ENCODE assay signal across 32 cellular contexts in the genomic region with DNA sequence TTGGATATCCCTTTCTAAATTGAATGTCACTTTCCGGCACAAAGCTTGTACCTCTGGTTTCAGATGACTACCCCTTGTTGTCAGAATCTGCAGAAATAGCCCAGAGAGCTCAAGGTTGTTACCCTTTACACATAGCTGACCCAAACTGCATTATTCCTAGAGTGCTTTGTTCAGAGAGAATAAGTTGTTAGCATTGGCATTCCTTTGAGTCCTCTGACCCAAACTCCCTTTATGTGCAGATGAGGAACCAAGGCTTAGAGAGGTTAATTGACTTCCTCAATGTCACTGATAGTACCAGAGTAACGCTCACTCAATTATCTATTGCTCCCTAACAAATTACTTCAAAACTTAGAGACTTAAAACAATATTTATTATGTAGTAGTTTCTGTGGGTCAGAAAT.
"Had no signal": no experiment of that assay in that cellular context is flagged by ENCODE, and none has a peak within 500 bp of the region (broad histone marks: within the 10 kb centered on the region; RNA-seq: fewer than 3 reads in every experiment).

No MANE protein-coding gene starts in this region.

- H3K4me1 Mint-ChIP-seq: activated CD4-positive, alpha-beta T cell treated with anti-CD3 and anti-CD28 coated beads for 36 hours; activated CD4-positive, alpha-beta T cell treated with anti-CD3 and anti-CD28 coated beads, Interleukin-2, amount 10 ng/mL, durations not matched to agents 24 days and 14 days; activated CD8-positive, alpha-beta memory T cell treated with anti-CD3 and anti-CD28 coated beads, Interleukin-2, amount 10 ng/mL, durations not matched to agents 7 days and 5 days; activated naive CD4-positive, alpha-beta T cell treated with anti-CD3 and anti-CD28 coated beads, Interleukin-2, amount 10 ng/mL, durations not matched to agents 7 days and 5 days; activated naive CD8-positive, alpha-beta T cell treated with anti-CD3 and anti-CD28 coated beads, Interleukin-2, amount 10 ng/mL, durations not matched to agents 7 days and 5 days; brain; central memory CD8-positive, alpha-beta T cell; T-helper 17 cell had no signal

- DNase-seq: activated CD4-positive, alpha-beta memory T cell treated with anti-CD3 and anti-CD28 coated beads for 36 hours; activated CD4-positive, alpha-beta T cell treated with anti-CD3 and anti-CD28 coated beads for 36 hours; activated CD4-positive, alpha-beta T cell treated with anti-CD3 and anti-CD28 coated beads, Interleukin-2, amount 10 ng/mL, durations not matched to agents 24 days and 14 days; activated CD4-positive, CD25-positive, alpha-beta regulatory T cell; activated CD4-positive, CD25-positive, alpha-beta regulatory T cell treated with anti-CD3 and anti-CD28 coated beads, Interleukin-2, amount 50 U/mL, for 72 hours; activated CD8-positive, alpha-beta memory T cell treated with anti-CD3 and anti-CD28 coated beads, Interleukin-2, amount 10 ng/mL, durations not matched to agents 7 days and 5 days; activated CD8-positive, alpha-beta memory T cell treated with anti-CD3 and anti-CD28 coated beads, Interleukin-2, amount 50 U/mL, for 4 hours; activated CD8-positive, alpha-beta T cell treated with anti-CD3 and anti-CD28 coated beads, Interleukin-2, amount 10 ng/mL, durations not matched to agents 7 days and 5 days; activated gamma-delta T cell; activated naive CD4-positive, alpha-beta T cell; activated naive CD4-positive, alpha-beta T cell treated with anti-CD3 and anti-CD28 coated beads, Interleukin-2, amount 10 ng/mL, durations not matched to agents 7 days and 5 days; activated naive CD8-positive, alpha-beta T cell treated with anti-CD3 and anti-CD28 coated beads, Interleukin-2, amount 10 ng/mL, durations not matched to agents 7 days and 5 days; activated T-cell treated with anti-CD3 and anti-CD28 coated beads, Interleukin-2, amount 50 U/mL, for 24 hours; activated T-cell treated with anti-CD3 and anti-CD28 coated beads, Interleukin-2, amount 50 U/mL, for 72 hours; dorsolateral prefrontal cortex; effector memory CD4-positive, alpha-beta T cell; endodermal cell; foreskin fibroblast; head of caudate nucleus; T-helper 1 cell; T-helper 17 cell; T1000; WERI-Rb-1 had no signal

- ATAC-seq: activated CD4-positive, alpha-beta T cell treated with anti-CD3 and anti-CD28 coated beads for 36 hours; activated CD8-positive, alpha-beta memory T cell treated with anti-CD3 and anti-CD28 coated beads, Interleukin-2, amount 10 ng/mL, durations not matched to agents 7 days and 5 days; activated CD8-positive, alpha-beta T cell treated with anti-CD3 and anti-CD28 coated beads, Interleukin-2, amount 10 ng/mL, durations not matched to agents 7 days and 5 days; activated naive CD4-positive, alpha-beta T cell treated with anti-CD3 and anti-CD28 coated beads, Interleukin-2, amount 50 U/mL, for 72 hours; activated T-cell treated with anti-CD3 and anti-CD28 coated beads, Interleukin-2, amount 50 U/mL, for 72 hours; esophagus mucosa; T-helper 17 cell had no signal

- H3K36me3 Mint-ChIP-seq: activated CD4-positive, alpha-beta memory T cell treated with anti-CD3 and anti-CD28 coated beads for 36 hours; activated CD8-positive, alpha-beta memory T cell treated with anti-CD3 and anti-CD28 coated beads, Interleukin-2, amount 10 ng/mL, durations not matched to agents 7 days and 5 days; activated naive CD4-positive, alpha-beta T cell treated with anti-CD3 and anti-CD28 coated beads, Interleukin-2, amount 10 ng/mL, durations not matched to agents 7 days and 5 days; activated naive CD4-positive, alpha-beta T cell treated with anti-CD3 and anti-CD28 coated beads, Interleukin-2, amount 50 U/mL, for 72 hours; activated naive CD8-positive, alpha-beta T cell treated with anti-CD3 and anti-CD28 coated beads, Interleukin-2, amount 10 ng/mL, durations not matched to agents 7 days and 5 days had no signal

- H3K27ac ChIP-seq: ascending aorta, breast epithelium, coronary artery, dorsolateral prefrontal cortex, WERI-Rb-1 had no signal

- H3K4me1 ChIP-seq: breast epithelium had no signal

- H3K9me3 Mint-ChIP-seq: activated CD4-positive, alpha-beta memory T cell treated with anti-CD3 and anti-CD28 coated beads for 36 hours; activated CD4-positive, alpha-beta T cell treated with anti-CD3 and anti-CD28 coated beads, Interleukin-2, amount 10 ng/mL, durations not matched to agents 24 days and 14 days; activated naive CD4-positive, alpha-beta T cell treated with anti-CD3 and anti-CD28 coated beads, Interleukin-2, amount 10 ng/mL, durations not matched to agents 7 days and 5 days; activated naive CD4-positive, alpha-beta T cell treated with anti-CD3 and anti-CD28 coated beads, Interleukin-2, amount 50 U/mL, for 72 hours; activated naive CD8-positive, alpha-beta T cell treated with anti-CD3 and anti-CD28 coated beads, Interleukin-2, amount 10 ng/mL, durations not matched to agents 7 days and 5 days; activated T-cell treated with anti-CD3 and anti-CD28 coated beads, Interleukin-2, amount 50 U/mL, for 24 hours; activated T-cell treated with anti-CD3 and anti-CD28 coated beads, Interleukin-2, amount 50 U/mL, for 72 hours; brain; central memory CD8-positive, alpha-beta T cell; dendritic cell treated with granulocyte-macrophage colony-stimulating factor and Interleukin-4, amounts not matched to agents 40 ng/mL and 50 ng/mL, for 4 days; T-helper 2 cell treated with Interferon-gamma antibody and Interleukin-4, amounts not matched to agents 5 μg/mL and 100 μg/mL, for 36 hours had no signal

- H3K27me3 Mint-ChIP-seq: brain had no signal

- H3K9me3 ChIP-seq: ascending aorta, breast epithelium had no signal

- H3K27ac Mint-ChIP-seq: activated CD4-positive, alpha-beta memory T cell treated with anti-CD3 and anti-CD28 coated beads for 36 hours; activated CD4-positive, alpha-beta T cell treated with anti-CD3 and anti-CD28 coated beads for 36 hours; activated CD4-positive, alpha-beta T cell treated with anti-CD3 and anti-CD28 coated beads, Interleukin-2, amount 10 ng/mL, durations not matched to agents 24 days and 14 days; activated CD8-positive, alpha-beta memory T cell treated with anti-CD3 and anti-CD28 coated beads, Interleukin-2, amount 10 ng/mL, durations not matched to agents 7 days and 5 days; activated CD8-positive, alpha-beta T cell treated with anti-CD3 and anti-CD28 coated beads, Interleukin-2, amount 10 ng/mL, durations not matched to agents 7 days and 5 days; activated naive CD4-positive, alpha-beta T cell treated with anti-CD3 and anti-CD28 coated beads, Interleukin-2, amount 10 ng/mL, durations not matched to agents 7 days and 5 days; activated naive CD4-positive, alpha-beta T cell treated with anti-CD3 and anti-CD28 coated beads, Interleukin-2, amount 50 U/mL, for 72 hours; activated naive CD8-positive, alpha-beta T cell treated with anti-CD3 and anti-CD28 coated beads, Interleukin-2, amount 10 ng/mL, durations not matched to agents 7 days and 5 days; activated T-cell treated with anti-CD3 and anti-CD28 coated beads, Interleukin-2, amount 50 U/mL, for 24 hours; activated T-cell treated with anti-CD3 and anti-CD28 coated beads, Interleukin-2, amount 50 U/mL, for 72 hours; brain; dendritic cell treated with granulocyte-macrophage colony-stimulating factor and Interleukin-4, amounts not matched to agents 40 ng/mL and 50 ng/mL, for 4 days; endodermal cell; T-helper 17 cell; T-helper 2 cell treated with Interferon-gamma antibody and Interleukin-4, amounts not matched to agents 5 μg/mL and 100 μg/mL, for 36 hours had no signal

- H3K4me3 Mint-ChIP-seq: activated CD4-positive, alpha-beta memory T cell treated with anti-CD3 and anti-CD28 coated beads for 36 hours; activated CD4-positive, alpha-beta T cell treated with anti-CD3 and anti-CD28 coated beads for 36 hours; activated CD4-positive, alpha-beta T cell treated with anti-CD3 and anti-CD28 coated beads, Interleukin-2, amount 10 ng/mL, durations not matched to agents 24 days and 14 days; activated CD8-positive, alpha-beta memory T cell treated with anti-CD3 and anti-CD28 coated beads, Interleukin-2, amount 10 ng/mL, durations not matched to agents 7 days and 5 days; activated CD8-positive, alpha-beta T cell treated with anti-CD3 and anti-CD28 coated beads, Interleukin-2, amount 10 ng/mL, durations not matched to agents 7 days and 5 days; activated naive CD4-positive, alpha-beta T cell treated with anti-CD3 and anti-CD28 coated beads, Interleukin-2, amount 10 ng/mL, durations not matched to agents 7 days and 5 days; activated naive CD8-positive, alpha-beta T cell treated with anti-CD3 and anti-CD28 coated beads, Interleukin-2, amount 10 ng/mL, durations not matched to agents 7 days and 5 days; activated T-cell treated with anti-CD3 and anti-CD28 coated beads, Interleukin-2, amount 50 U/mL, for 24 hours; activated T-cell treated with anti-CD3 and anti-CD28 coated beads, Interleukin-2, amount 50 U/mL, for 72 hours; brain; central memory CD8-positive, alpha-beta T cell; dendritic cell treated with granulocyte-macrophage colony-stimulating factor and Interleukin-4, amounts not matched to agents 40 ng/mL and 50 ng/mL, for 4 days; endodermal cell; T-helper 17 cell; T-helper 2 cell treated with Interferon-gamma antibody and Interleukin-4, amounts not matched to agents 5 μg/mL and 100 μg/mL, for 36 hours had no signal

- H3K27me3 ChIP-seq: ascending aorta, breast epithelium, dorsolateral prefrontal cortex had no signal

- H3K4me3 ChIP-seq: ascending aorta, breast epithelium, coronary artery, dorsolateral prefrontal cortex had no signal

- H3K36me3 ChIP-seq: breast epithelium, WERI-Rb-1 had no signal
